Comparison of ENCODE assay signal across 8 cellular contexts in genomic region chr4:129095811-129096454, GRCh38. TPM values are rescaled to one million over a fixed set of nuclear protein-coding genes. Genes with fewer than 3 reads are reported as not detected.
DNase-seq lines count a peak whose midpoint lies in the region; ATAC-seq and TF ChIP-seq lines count a peak whose summit lies in the region.

C4orf33 (plus strand) TSS chr4:129096152; CDS start chr4:129102611, 6,459 bp downstream.

- H3K36me3 ChIP-seq in endodermal cell (ENCODE audit: control insufficient read depth, insufficient read depth, low read length) = no peaks in the 10 kb centered on the region
- H3K36me3 ChIP-seq in mesodermal cell (ENCODE audit: control insufficient read depth, insufficient read depth, low read length) = no peaks in the 10 kb centered on the region

- H3K27ac Mint-ChIP-seq in endodermal cell = peak within 1 kb of the TSS; percentile 97

- H3K4me1 ChIP-seq in endodermal cell (ENCODE audit: control insufficient read depth, insufficient read depth, low read length) = no peaks in the 10 kb centered on the region
- no peaks in the 10 kb centered on the region for H3K4me1 ChIP-seq in mesodermal cell (ENCODE audit: control insufficient read depth, insufficient read depth, low read length, poor library complexity, severe bottlenecking)

- no peak within 1 kb of the TSS for H3K27ac ChIP-seq in endodermal cell (ENCODE audit: low read depth, low read length)
- H3K27ac ChIP-seq in mesodermal cell (ENCODE audit: low read depth, low read length, severe bottlenecking) = peak within 1 kb of the TSS; percentile 72

- TF ChIP-seq CTCF in AG09309 (IDR thresholded peaks at IDR 0.05; ENCODE audit: control insufficient read depth, insufficient read depth, low read depth, low read length, missing control alignments) = no peak
- TF ChIP-seq CTCF in endodermal cell (conservative IDR thresholded peaks at IDR 0.05) = no peak

- H3K9ac ChIP-seq in endodermal cell (ENCODE audit: extremely low read depth, low read length, poor library complexity, severe bottlenecking) = peak within 1 kb of the TSS; percentile 22

- no peaks in the 10 kb centered on the region for H3K27me3 ChIP-seq in endodermal cell (ENCODE audit: control insufficient read depth, insufficient read depth, low read length, poor library complexity, severe bottlenecking)

- H3K9me3 Mint-ChIP-seq in endodermal cell = no peaks in the 10 kb centered on the region

- peaks cover 3% of the 10 kb centered on the region for H3K4me1 Mint-ChIP-seq in endodermal cell

- H3K4me3 ChIP-seq in AG09309 (ENCODE audit: control insufficient read depth, low read depth, low read length) (peak within 1 kb of the TSS; percentile 42), endodermal cell (ENCODE audit: low read length) (peak within 1 kb of the TSS; percentile 81), mesodermal cell (ENCODE audit: extremely low read depth, insufficient read depth, low read length, poor library complexity, severe bottlenecking) (peak within 1 kb of the TSS; percentile 45)

- H3K9me3 ChIP-seq in endodermal cell (ENCODE audit: control insufficient read depth, low read length) = no peaks in the 10 kb centered on the region
- H3K9me3 ChIP-seq in mesodermal cell (ENCODE audit: control insufficient read depth, low read length) = no peaks in the 10 kb centered on the region

- H3K4me3 Mint-ChIP-seq in endodermal cell = peak within 1 kb of the TSS; percentile 88

- DNase-seq in AG09309 (ENCODE audit: low read depth) (peak; percentile 5), NK-92 (lab: John Stamatoyannopoulos, UW; ENCODE audit: unreplicated experiment) (peak; percentile 1), endodermal cell (peak; percentile 84)
- peak; percentile 50 to 71 for DNase-seq in activated CD8-positive, alpha-beta memory T cell treated with anti-CD3 and anti-CD28 coated beads for 4 hours (ENCODE audit: low read depth in 2 of 2)
- peak; percentile 56 to 74 for DNase-seq in stimulated activated CD8-positive, alpha-beta memory T cell treated with anti-CD3 and anti-CD28 coated beads, Interleukin-15, amount 100 ng/mL, for 4 hours (ENCODE audit: low read depth in 2 of 2)

- no peaks in the 10 kb centered on the region for H3K36me3 Mint-ChIP-seq in endodermal cell (ENCODE audit: low read depth)

- peak; percentile 52 for ATAC-seq in GM18907 (IDR thresholded peaks at IDR 0.05; ENCODE audit: unreplicated experiment)
- peak; percentile 41 for ATAC-seq in HG03139 (IDR thresholded peaks at IDR 0.05; ENCODE audit: unreplicated experiment)

- WGBS in endodermal cell (ENCODE audit: insufficient coverage in 1 of 2, insufficient read length in 1 of 2), 2 experiments = 9 to 53% methylated on average over 7 to 14 of the region's 14 CpGs
- 0 to 35% methylated on average over 1 to 7 of the region's 14 CpGs for WGBS in mesodermal cell (ENCODE audit: insufficient coverage in 2 of 2), 2 experiments

- H3K27me3 Mint-ChIP-seq in endodermal cell (ENCODE audit: insufficient read depth) = no peaks in the 10 kb centered on the region

RNA-seq across cellular contexts. Expression of gene C4orf33, which starts in this region (rescaled TPM):
- 1 to 10 TPM; 3.6 to 6.1 TPM for total RNA-seq in endodermal cell
- polyA plus RNA-seq in endodermal cell (2013, experiment 1 of 2) = 13.0 TPM
- 12.0 TPM for polyA plus RNA-seq in endodermal cell (2013, experiment 2 of 2)
- 7.1 TPM for polyA plus RNA-seq in mesodermal cell (2013, experiment 1 of 2)
- polyA plus RNA-seq in mesodermal cell (2013, experiment 2 of 2) = 9.4 TPM

Comparison
In these comparisons a context has a peak if more than half of its experiments do, and no peak if none do; other contexts are left out.
1. DNase-seq: peak in every context shown above with its lines; median percentile 84 in endodermal cell; 65 in stimulated activated CD8-positive, alpha-beta memory T cell treated with anti-CD3 and anti-CD28 coated beads, Interleukin-15, amount 100 ng/mL, for 4 hours; 60 in activated CD8-positive, alpha-beta memory T cell treated with anti-CD3 and anti-CD28 coated beads for 4 hours; 5 in AG09309; 1 in NK-92.